ENCODE assay signal across 23 cellular contexts in genomic region chr3:18630295-18630694, GRCh38.
DNase-seq lines count a peak whose midpoint lies in the region; ATAC-seq, FAIRE-seq and TF ChIP-seq lines count a peak whose summit lies in the region.
"Had no signal": no experiment of that assay in that cellular context is flagged by ENCODE, and none has a peak within 500 bp of the region (broad histone marks: within the 10 kb centered on the region; RNA-seq: fewer than 3 reads in every experiment).

No MANE protein-coding gene starts in this region.

- H3K9me1 ChIP-seq in IMR-90 (ENCODE audit: insufficient read depth, low read length): no peaks in the 10 kb centered on the region

- no peak overlapping the region for H3K18ac ChIP-seq in IMR-90 (ENCODE audit: low read depth, low read length)
- no peak overlapping the region for H3K18ac ChIP-seq in H1 (ENCODE audit: extremely low read depth, low read length)

- H3K4me2 ChIP-seq in A549 (no peak overlapping the region), IMR-90 (ENCODE audit: low read depth, low read length) (no peak overlapping the region), H1 (ENCODE audit: insufficient read depth in 1 of 2, low read depth in 2 of 2, low read length in 2 of 2) (no peak overlapping the region)

- POLR2A ChIA-PET in A549 (lab: Yijun Ruan, JAX): no interaction called here
- POLR2A ChIA-PET in IMR-90 (lab: Charles Lee; ENCODE audit: unreplicated experiment): no interaction called here
- POLR2A ChIA-PET in H1 (lab: Charles Lee; ENCODE audit: partially characterized antibody): no interaction called here

- H2AK5ac ChIP-seq in IMR-90 (ENCODE audit: low read depth, low read length) (no peak overlapping the region), H1 (ENCODE audit: low read depth, low read length) (no peak overlapping the region)

- no peak overlapping the region for H3K9ac ChIP-seq in IMR-90 (ENCODE audit: low read depth, low read length)
- no peak overlapping the region for H3K9ac ChIP-seq in H1 (replicated peaks in 1 of 4; ENCODE audit: extremely low read depth in 1 of 4, low read depth in 3 of 4, low read length in 3 of 4)
- H3K9ac ChIP-seq: BLaER1 treated with 17β-estradiol and CSF1 and Interleukin-3, amounts not matched to agents 10 nM and 100 nM had no signal

- no peaks in the 10 kb centered on the region for H3K79me1 ChIP-seq in IMR-90 (ENCODE audit: low read depth in 1 of 2, low read length in 2 of 2)
- no peaks in the 10 kb centered on the region for H3K79me1 ChIP-seq in H1 (ENCODE audit: low read depth, low read length)

- ATAC-seq in A549 (no peak), IMR-90 (ENCODE audit: low read depth) (no peak), GM19452 (IDR thresholded peaks at IDR 0.05; ENCODE audit: unreplicated experiment) (no peak), heart right ventricle (no peak)

- no peak overlapping the region for H2BK15ac ChIP-seq in IMR-90 (ENCODE audit: low read depth, low read length)
- H2BK15ac ChIP-seq in H1 (ENCODE audit: low read length): no peak overlapping the region

- no peak overlapping the region for H2BK120ac ChIP-seq in IMR-90 (ENCODE audit: low read depth, low read length)
- H2BK120ac ChIP-seq in H1 (replicated peaks; ENCODE audit: low read depth, low read length): no peak overlapping the region

- H3K9me3 ChIP-seq in A549: no peaks in the 10 kb centered on the region
- H3K9me3 ChIP-seq in IMR-90 (ENCODE audit: control insufficient read depth, insufficient read depth, low read length): peaks cover 2% of the 10 kb centered on the region
- H3K9me3 ChIP-seq in H1 (ENCODE audit: insufficient read depth in 2 of 2, low read depth in 1 of 2, low read length in 1 of 2): no peaks in the 10 kb centered on the region
- peaks cover 0 to 14% (median 0%) of the 10 kb centered on the region in 11 donors for H3K9me3 ChIP-seq in heart right ventricle
- H3K9me3 ChIP-seq: BE2C had no signal

- no TSS peak for BruUV-seq in IMR-90 (replicated peaks; lab: Mats Ljungman, UMichigan)

- H4K5ac ChIP-seq in IMR-90 (ENCODE audit: low read depth, low read length): no peak overlapping the region
- H4K5ac ChIP-seq in H1 (ENCODE audit: insufficient read length, low read depth, low read length): no peak overlapping the region

- 4% methylated on average over 4 of the region's 4 CpGs for WGBS in A549 (ENCODE audit: missing lambda C conversion rate)
- WGBS in IMR-90 (ENCODE audit: extremely low coverage in 2 of 2, insufficient read length in 1 of 2), 2 experiments: no CpG with 5 or more reads among the region's 4 CpGs
- WGBS in H1 (ENCODE audit: extremely low coverage in 1 of 2, insufficient coverage in 1 of 2, insufficient read length in 1 of 2, insufficient replicate concordance in 2 of 2, low coverage in 1 of 2, low lambda C conversion rate in 2 of 2, missing lambda C conversion rate in 1 of 2), 2 experiments: 88% methylated on average over 4 of the region's 4 CpGs; no CpG with 5 or more reads in 1 of the 2 experiments
- WGBS in heart right ventricle, 2 donors: 72 to 85% methylated on average over 4 of the region's 4 CpGs

- H4K8ac ChIP-seq in IMR-90 (ENCODE audit: low read depth in 2 of 2, low read length in 2 of 2): no peak overlapping the region
- no peak overlapping the region for H4K8ac ChIP-seq in H1 (ENCODE audit: extremely low read depth, insufficient read depth, low read length)

- H3K23me2 ChIP-seq in H1 (ENCODE audit: low read depth, low read length): no peaks in the 10 kb centered on the region

- H4K91ac ChIP-seq in IMR-90 (ENCODE audit: insufficient read depth, low read depth, low read length) (no peak overlapping the region), H1 (replicated peaks; ENCODE audit: insufficient read length, low read length) (no peak overlapping the region)

- H3K56ac ChIP-seq in IMR-90 (ENCODE audit: extremely low read depth, insufficient read depth, low read length): no peak overlapping the region
- no peak overlapping the region for H3K56ac ChIP-seq in H1 (replicated peaks; ENCODE audit: insufficient read length, low read depth, low read length)

- no peaks in the 10 kb centered on the region for H3K27me3 ChIP-seq in IMR-90 (ENCODE audit: control insufficient read depth, insufficient read depth, low read length)
- no peaks in the 10 kb centered on the region for H3K27me3 ChIP-seq in H1 (replicated peaks in 1 of 4; ENCODE audit: control insufficient read depth in 3 of 4, extremely low read depth in 1 of 4, insufficient read depth in 3 of 4, low read length in 3 of 4)
- no peaks in the 10 kb centered on the region for H3K27me3 ChIP-seq in heart right ventricle
- H3K27me3 ChIP-seq: BE2C; BLaER1 treated with 17β-estradiol and CSF1 and Interleukin-3, amounts not matched to agents 10 nM and 100 nM had no signal

- DNase-seq in A549 (ENCODE audit: low read depth in 1 of 2, low spot score in 1 of 2): no peak
- no peak for DNase-seq in IMR-90
- DNase-seq in NB4 (ENCODE audit: low read depth): peak; percentile 7
- DNase-seq in H1 (ENCODE audit: low read depth in 1 of 2, low spot score in 2 of 2): no peak
- no peak for DNase-seq in heart right ventricle
- DNase-seq in anterior cingulate cortex (lab: John Stamatoyannopoulos, UW): no peak
- DNase-seq: ACHN; AML-193; BE2C; CD4-positive, alpha-beta T cell; CD8-positive, alpha-beta memory T cell; DMS 273 treated with DMSO at 0.1 percent for 48 hours; DMS79; GF-D8; GOT3; H7; HCEC 1CT had no signal

- intact Hi-C loops in IMR-90 (cut with micrococcal nuclease): no loop called here
- intact Hi-C loops in heart right ventricle (cut with DNase I): no loop called here

- no peaks in the 10 kb centered on the region for H3K36me3 ChIP-seq in IMR-90 (ENCODE audit: control insufficient read depth, insufficient read depth, low read length)
- H3K36me3 ChIP-seq in H1 (ENCODE audit: control insufficient read depth in 2 of 4, insufficient read depth in 4 of 4, low read length in 3 of 4): no peaks in the 10 kb centered on the region
- H3K36me3 ChIP-seq in heart right ventricle: no peaks in the 10 kb centered on the region
- H3K36me3 ChIP-seq: BE2C; BLaER1 treated with 17β-estradiol and CSF1 and Interleukin-3, amounts not matched to agents 10 nM and 100 nM had no signal

- H3K4me3 ChIP-seq in A549 (no peak overlapping the region), IMR-90 (ENCODE audit: insufficient read depth, low read depth, low read length) (no peak overlapping the region), NB4 (ENCODE audit: low read depth, low read length) (no peak overlapping the region), H1 (ENCODE audit: extremely low read depth in 1 of 4, insufficient read depth in 2 of 4, low read depth in 3 of 4, low read length in 4 of 4) (no peak overlapping the region), heart right ventricle (no peak overlapping the region)
- H3K4me3 ChIP-seq: BLaER1 treated with 17β-estradiol and CSF1 and Interleukin-3, amounts not matched to agents 10 nM and 100 nM had no signal

- H2AFZ ChIP-seq in IMR-90 (replicated peaks; ENCODE audit: low read length, poor library complexity) (no peak overlapping the region), H1 (ENCODE audit: low read length) (no peak overlapping the region)

- dilution Hi-C loops in IMR-90 (cut with HindIII; ENCODE audit: low sequenced_read_pairs, unreplicated experiment): no loop called here

- H4K20me1 ChIP-seq in IMR-90 (ENCODE audit: insufficient read depth, low read length): no peaks in the 10 kb centered on the region
- H4K20me1 ChIP-seq in H1 (replicated peaks in 1 of 2; ENCODE audit: control insufficient read depth in 1 of 2, insufficient read depth in 2 of 2, low read length in 2 of 2): no peaks in the 10 kb centered on the region
- H4K20me1 ChIP-seq: BLaER1 treated with 17β-estradiol and CSF1 and Interleukin-3, amounts not matched to agents 10 nM and 100 nM had no signal

- H2AK9ac ChIP-seq in IMR-90 (replicated peaks; ENCODE audit: low read depth, low read length, poor library complexity): no peak overlapping the region

- in situ Hi-C loops in IMR-90 (cut with MboI; ENCODE audit: low sequenced_read_pairs): no loop called here

- FAIRE-seq in A549 (lab: Jason Lieb, UNC): no peak
- FAIRE-seq in H1 (lab: Jason Lieb, UNC): no peak
- FAIRE-seq: A204.1, D721Med, GM12891, GM18507 had no signal

- TF ChIP-seq EP300 in A549 (IDR thresholded peaks at IDR 0.05) (no peak), H1 (IDR thresholded peaks at IDR 0.05; ENCODE audit: borderline replicate concordance in 1 of 2, low read depth in 2 of 2, low read length in 2 of 2) (no peak)

- TF ChIP-seq CTCF in A549 (IDR thresholded peaks at IDR 0.05) (no peak), IMR-90 (conservative IDR thresholded peaks at IDR 0.05; ENCODE audit: low read depth, low read length) (no peak), NB4 (IDR thresholded peaks at IDR 0.05; ENCODE audit: low read depth, low read length) (no peak), H1 (IDR thresholded peaks at IDR 0.05; ENCODE audit: control extremely low read depth in 1 of 3, insufficient read depth in 1 of 3, low read depth in 1 of 3, low read length in 3 of 3) (no peak), heart right ventricle (IDR thresholded peaks at IDR 0.05) (no peak)

- TF ChIP-seq RAD21 in A549 (conservative IDR thresholded peaks at IDR 0.05 in 1 of 2, IDR thresholded peaks at IDR 0.05 in 1 of 2): no peak
- no peak for TF ChIP-seq RAD21 in IMR-90 (IDR thresholded peaks at IDR 0.05; ENCODE audit: low read length)
- TF ChIP-seq RAD21 in H1 (IDR thresholded peaks at IDR 0.05 in 1 of 2, conservative IDR thresholded peaks at IDR 0.05 in 1 of 2; ENCODE audit: low read depth in 2 of 2, low read length in 2 of 2): no peak

- H3K27ac ChIP-seq in A549: no peak overlapping the region
- H3K27ac ChIP-seq in IMR-90 (ENCODE audit: insufficient read depth, low read length): no peak overlapping the region
- no peak overlapping the region for H3K27ac ChIP-seq in H1 (ENCODE audit: low read depth, low read length)
- H3K27ac ChIP-seq in heart right ventricle: no peak overlapping the region

- no peak overlapping the region for H3K14ac ChIP-seq in IMR-90 (replicated peaks; ENCODE audit: low read depth, low read length)
- no peak overlapping the region for H3K14ac ChIP-seq in H1 (ENCODE audit: insufficient read length)

- H2BK20ac ChIP-seq in IMR-90 (ENCODE audit: low read depth, low read length): no peak overlapping the region
- no peak overlapping the region for H2BK20ac ChIP-seq in H1 (ENCODE audit: low read length)

- H3K4ac ChIP-seq in IMR-90 (ENCODE audit: low read depth, low read length) (no peak overlapping the region), H1 (replicated peaks; ENCODE audit: insufficient read length, low read depth, low read length) (no peak overlapping the region)

- no peak for TF ChIP-seq POLR2A in A549 (IDR thresholded peaks at IDR 0.05; ENCODE audit: low read length)
- no peak for TF ChIP-seq POLR2A in IMR-90 (IDR thresholded peaks at IDR 0.05; ENCODE audit: low read depth, low read length)
- no peak for TF ChIP-seq POLR2A in NB4 (IDR thresholded peaks at IDR 0.05; ENCODE audit: extremely low read depth, insufficient read length)
- no peak for TF ChIP-seq POLR2A in H1 (IDR thresholded peaks at IDR 0.05; ENCODE audit: control extremely low read depth in 1 of 2, low read depth in 2 of 2, low read length in 2 of 2)

- H3K79me2 ChIP-seq in H1 (ENCODE audit: control insufficient read depth in 1 of 2, insufficient read depth in 2 of 2, low read length in 2 of 2): no peaks in the 10 kb centered on the region

- H2BK5ac ChIP-seq in IMR-90 (ENCODE audit: low read depth, low read length, poor library complexity, severe bottlenecking): no peak overlapping the region
- no peak overlapping the region for H2BK5ac ChIP-seq in H1 (ENCODE audit: low read depth, low read length)

- H3K4me1 ChIP-seq in A549 (no peaks in the 10 kb centered on the region), IMR-90 (ENCODE audit: control insufficient read depth, insufficient read depth, low read length) (no peaks in the 10 kb centered on the region), H1 (replicated peaks in 1 of 4; ENCODE audit: control insufficient read depth in 3 of 4, insufficient read depth in 4 of 4, low read length in 3 of 4) (no peaks in the 10 kb centered on the region), heart right ventricle (no peaks in the 10 kb centered on the region)
- H3K4me1 ChIP-seq: BE2C had no signal

- CTCF ChIA-PET in A549 (lab: Yijun Ruan, JAX): no interaction called here
- CTCF ChIA-PET in IMR-90 (lab: Yijun Ruan, JAX): no interaction called here
- CTCF ChIA-PET in H1 (lab: Charles Lee; ENCODE audit: partially characterized antibody): no interaction called here

- H2BK12ac ChIP-seq in H1 (ENCODE audit: low read depth, low read length): no peak overlapping the region

- no peak overlapping the region for H3K23ac ChIP-seq in IMR-90 (ENCODE audit: low read depth, low read length)
- no peak overlapping the region for H3K23ac ChIP-seq in H1 (ENCODE audit: insufficient read length)

Comparison
In these comparisons a context has a peak if more than half of its experiments do, and no peak if none do; other contexts are left out.
1. Of the 18 proteins assayed by ChIP-seq in both H1 and A549: peak only in H1: CEBPB; only in A549: MAFK; in both: none; in neither: 16.